27 cellular contexts compared by ENCODE assay signal in the genomic region with DNA sequence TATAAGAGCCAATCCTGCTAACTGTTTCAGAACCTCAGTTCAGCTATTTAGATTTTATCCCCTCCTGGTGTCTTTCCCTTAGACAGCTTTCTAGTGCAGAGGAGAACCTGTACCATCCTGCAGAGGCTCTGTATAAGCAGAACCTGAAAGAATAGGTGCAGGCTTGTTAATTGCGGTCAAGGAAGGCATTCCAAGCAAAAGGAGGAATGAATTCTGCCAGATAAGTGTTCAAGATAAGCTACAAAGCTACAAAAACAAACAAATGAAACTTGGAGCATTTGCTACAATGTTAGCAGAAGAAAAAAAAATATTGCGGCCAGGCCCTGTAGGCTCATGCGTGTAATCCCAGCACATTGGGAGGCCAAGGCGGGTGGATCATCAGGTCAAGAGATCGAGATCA. TPM values are rescaled to one million over a fixed set of nuclear protein-coding genes. Genes with fewer than 3 reads are reported as not detected.
"Had no signal": no experiment of that assay in that cellular context is flagged by ENCODE, and none has a peak within 500 bp of the region (broad histone marks: within the 10 kb centered on the region; RNA-seq: fewer than 3 reads in every experiment).

No MANE protein-coding gene starts in this region.

- H3K4me1 Mint-ChIP-seq: naive thymus-derived CD4-positive, alpha-beta T cell; stimulated activated naive B cell treated with anti-CD40 and anti-IgM and Interleukin-4, amounts not matched to agents 10 μg/mL and 1 μg/mL and 100 μg/mL, for 72 hours had no signal

- H3K4me3 Mint-ChIP-seq: naive thymus-derived CD4-positive, alpha-beta T cell; natural killer cell treated with Interleukin-12 subunit alpha and Interleukin-12 subunit beta and Interleukin-15 and Interleukin-18, amount 100 ng/mL, for 72 hours; stimulated activated naive B cell treated with anti-CD40 and anti-IgM and Interleukin-4, amounts not matched to agents 10 μg/mL and 1 μg/mL and 100 μg/mL, for 72 hours had no signal

- H3K27ac Mint-ChIP-seq: naive thymus-derived CD4-positive, alpha-beta T cell; natural killer cell treated with Interleukin-12 subunit alpha and Interleukin-12 subunit beta and Interleukin-15 and Interleukin-18, amount 100 ng/mL, for 72 hours; progenitor cell of endocrine pancreas; stimulated activated naive B cell treated with anti-CD40 and anti-IgM and Interleukin-4, amounts not matched to agents 10 μg/mL and 1 μg/mL and 100 μg/mL, for 72 hours had no signal

- ATAC-seq: mucosa of descending colon; naive thymus-derived CD4-positive, alpha-beta T cell; natural killer cell treated with Interleukin-12 subunit alpha and Interleukin-12 subunit beta and Interleukin-15 and Interleukin-18, amount 100 ng/mL, for 72 hours; right cardiac atrium; sciatic nerve; stimulated activated naive B cell treated with anti-CD40 and anti-IgM and Interleukin-4, amounts not matched to agents 10 μg/mL and 1 μg/mL and 100 μg/mL, for 72 hours; stimulated activated naive CD8-positive, alpha-beta T cell treated with anti-CD3 and anti-CD28 coated beads, Interleukin-15, Interleukin-2, amounts not matched to agents 100 U/mL and 50 U/mL, for 24 hours had no signal

- H3K27me3 Mint-ChIP-seq: naive thymus-derived CD4-positive, alpha-beta T cell; natural killer cell treated with Interleukin-12 subunit alpha and Interleukin-12 subunit beta and Interleukin-15 and Interleukin-18, amount 100 ng/mL, for 72 hours; progenitor cell of endocrine pancreas; stimulated activated naive B cell treated with anti-CD40 and anti-IgM and Interleukin-4, amounts not matched to agents 10 μg/mL and 1 μg/mL and 100 μg/mL, for 72 hours had no signal

- H3K36me3 Mint-ChIP-seq: stimulated activated naive B cell treated with anti-CD40 and anti-IgM and Interleukin-4, amounts not matched to agents 10 μg/mL and 1 μg/mL and 100 μg/mL, for 72 hours had no signal

- H3K4me3 ChIP-seq: left ventricle myocardium inferior, lung, mucosa of descending colon, ovary, skin epidermis, stomach, testis, thyroid gland, transverse colon, upper lobe of left lung, vagina had no signal

- DNase-seq: islet precursor cell; left ventricle myocardium inferior; mesendoderm; midbrain; mucosa of descending colon; naive thymus-derived CD4-positive, alpha-beta T cell; ovary; retina; right cardiac atrium; stimulated activated CD4-positive, alpha-beta T cell treated with anti-CD3 and anti-CD28 coated beads, Interleukin-12 subunit alpha, Interleukin-12 subunit beta, amount 100 ng/mL, for 4 hours; stimulated activated CD4-positive, alpha-beta T cell treated with anti-CD3 and anti-CD28 coated beads, Interleukin-15, amount 100 ng/mL, for 24 hours; stimulated activated CD4-positive, alpha-beta T cell treated with anti-CD3 and anti-CD28 coated beads, Interleukin-2, amount 100 ng/mL, for 24 hours; stimulated activated CD4-positive, alpha-beta T cell treated with anti-CD3 and anti-CD28 coated beads, Interleukin-4, amount 100 ng/mL, for 1 hour; stimulated activated naive B cell treated with anti-CD40 and anti-IgM and Interleukin-4, amounts not matched to agents 10 μg/mL and 1 μg/mL and 100 μg/mL, for 72 hours; stimulated activated naive CD8-positive, alpha-beta T cell treated with anti-CD3 and anti-CD28 coated beads, Interleukin-15, Interleukin-2, amounts not matched to agents 100 U/mL and 50 U/mL, for 24 hours; stomach; testis; thyroid gland; transverse colon had no signal

RNA-seq across cellular contexts. Expression of a gene that starts 32.6 kb away (rescaled TPM):
- total RNA-seq: myocyte; naive thymus-derived CD4-positive, alpha-beta T cell; natural killer cell treated with Interleukin-12 subunit alpha and Interleukin-12 subunit beta and Interleukin-15 and Interleukin-18, amount 100 ng/mL, for 72 hours had no signal
